ENCODE assay signal across 10 cellular contexts in the genomic region with DNA sequence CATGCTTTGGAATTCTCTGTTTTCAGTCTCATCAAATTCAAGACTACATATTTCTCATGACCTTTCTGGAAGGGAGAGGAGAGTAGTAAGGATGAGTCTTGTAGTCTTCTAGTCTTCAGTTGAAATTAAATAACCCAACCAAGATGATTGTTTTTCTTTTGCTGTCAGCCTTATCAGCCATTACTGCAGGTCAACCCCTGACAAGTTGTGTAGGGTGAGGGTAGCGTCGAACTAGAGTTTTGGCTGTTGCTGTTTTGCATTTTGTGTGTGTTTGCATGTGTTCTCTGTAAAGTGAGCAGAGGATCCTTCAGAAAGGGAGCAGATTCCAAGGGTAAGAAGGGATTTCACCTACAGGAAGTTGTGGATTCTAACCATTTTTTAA. TPM values are rescaled to one million over a fixed set of nuclear protein-coding genes. Genes with fewer than 3 reads are reported as not detected.
DNase-seq lines count a peak whose midpoint lies in the region; ATAC-seq and TF ChIP-seq lines count a peak whose summit lies in the region.
"Had no signal": no experiment of that assay in that cellular context is flagged by ENCODE, and none has a peak within 500 bp of the region (broad histone marks: within the 10 kb centered on the region; RNA-seq: fewer than 3 reads in every experiment).

No MANE protein-coding gene starts in this region.

- dilution Hi-C loops in IMR-90 (cut with HindIII; ENCODE audit: low sequenced_read_pairs, unreplicated experiment), result no loop called here

- no peak overlapping the region for H3K4me3 Mint-ChIP-seq in CD4-positive, alpha-beta T cell
- no peak overlapping the region for H3K4me3 Mint-ChIP-seq in progenitor cell of endocrine pancreas (ENCODE audit: low read depth)

- peak overlapping the region; percentile 70; the same call in 1 of the 2 replicates for H3K4ac ChIP-seq in IMR-90 (ENCODE audit: low read depth, low read length)

- H3K9me3 Mint-ChIP-seq in CD4-positive, alpha-beta T cell, result no peaks in the 10 kb centered on the region
- no peaks in the 10 kb centered on the region for H3K9me3 Mint-ChIP-seq in progenitor cell of endocrine pancreas (ENCODE audit: low read depth)

- H3K9ac ChIP-seq in IMR-90 (ENCODE audit: low read depth, low read length) (no peak overlapping the region), duodenal mucosa (ENCODE audit: low read depth in 1 of 2, low read length in 2 of 2) (peak overlapping the region in 1 of 2 donors; percentile 3)

- H3K56ac ChIP-seq in IMR-90 (ENCODE audit: extremely low read depth, insufficient read depth, low read length), result no peak overlapping the region

- H3K27ac ChIP-seq in CD4-positive, alpha-beta T cell (ENCODE audit: low read depth, low read length), result peak overlapping the region; percentile 74
- peak overlapping the region; percentile 47; the same call in 1 of the 2 replicates for H3K27ac ChIP-seq in IMR-90 (ENCODE audit: insufficient read depth, low read length)
- peak overlapping the region; percentile 27 for H3K27ac ChIP-seq in duodenal mucosa (ENCODE audit: low read depth, low read length)
- peak overlapping the region; percentile 75 for H3K27ac ChIP-seq in neutrophil

- CTCF ChIA-PET in CD4-positive, alpha-beta T cell (lab: Charles Lee), result interaction anchor here (1.3 to 1.8 kb wide), 3 partner anchors 9 to 29 kb away, joined by 3 to 11 read pairs (median 5); partner anchors contain the start of gene DIP2B
- CTCF ChIA-PET in IMR-90 (lab: Yijun Ruan, JAX), result interaction anchor here (1.2 kb wide), 1 partner anchor 35 kb away, joined by 3 read pairs; no protein-coding TSS in a partner anchor

- in situ Hi-C loops in IMR-90 (cut with MboI; ENCODE audit: low sequenced_read_pairs), result loop anchor here (10.0 kb wide), 1 partner anchor 62 kb away; no protein-coding TSS in a partner anchor

- H4K91ac ChIP-seq in IMR-90 (ENCODE audit: insufficient read depth, low read depth, low read length), result no peak overlapping the region

- POLR2A ChIA-PET in CD4-positive, alpha-beta T cell (lab: Charles Lee), result interaction anchor here (0.6 to 2.2 kb wide), 5 partner anchors 13 to 35 kb away, joined by 3 to 10 read pairs (median 6); partner anchors contain the start of gene DIP2B
- POLR2A ChIA-PET in IMR-90 (lab: Charles Lee; ENCODE audit: unreplicated experiment), result no interaction called here

- peak overlapping the region; percentile 24 for H3K14ac ChIP-seq in IMR-90 (replicated peaks; ENCODE audit: low read depth, low read length)

- H3K36me3 Mint-ChIP-seq in CD4-positive, alpha-beta T cell (ENCODE audit: low read depth), result peaks cover 27% of the 10 kb centered on the region
- H3K36me3 Mint-ChIP-seq in progenitor cell of endocrine pancreas (ENCODE audit: insufficient read depth), result no peaks in the 10 kb centered on the region

- H2AK9ac ChIP-seq in IMR-90 (replicated peaks; ENCODE audit: low read depth, low read length, poor library complexity), result no peak overlapping the region

- H3K27me3 ChIP-seq in CD4-positive, alpha-beta T cell (ENCODE audit: control insufficient read depth, insufficient read depth, low read length), result no peaks in the 10 kb centered on the region
- H3K27me3 ChIP-seq in IMR-90 (ENCODE audit: control insufficient read depth, insufficient read depth, low read length), result no peaks in the 10 kb centered on the region
- H3K27me3 ChIP-seq in duodenal mucosa (ENCODE audit: control insufficient read depth in 1 of 2, insufficient read depth in 2 of 2, low read length in 2 of 2), result no peaks in the 10 kb centered on the region
- no peaks in the 10 kb centered on the region for H3K27me3 ChIP-seq in neutrophil

- BruUV-seq in IMR-90 (replicated peaks; lab: Mats Ljungman, UMichigan), result no TSS peak

- no peak overlapping the region for H2AFZ ChIP-seq in IMR-90 (replicated peaks; ENCODE audit: low read length, poor library complexity)

- H3K4me2 ChIP-seq in IMR-90 (ENCODE audit: low read depth, low read length), result peak overlapping the region; percentile 68; the same call in 1 of the 2 replicates

- H2BK20ac ChIP-seq in IMR-90 (ENCODE audit: low read depth, low read length), result peak overlapping the region; percentile 71; the same call in 1 of the 2 replicates

- ATAC-seq in CD4-positive, alpha-beta T cell (ENCODE audit: poor library complexity), result peak; percentile 18
- ATAC-seq in IMR-90 (ENCODE audit: low read depth), result peak; percentile 61

- no peaks in the 10 kb centered on the region for H3K27me3 Mint-ChIP-seq in CD4-positive, alpha-beta T cell
- no peaks in the 10 kb centered on the region for H3K27me3 Mint-ChIP-seq in progenitor cell of endocrine pancreas

- no peak for DNase-seq in CD4-positive, alpha-beta T cell
- no peak for DNase-seq in IMR-90
- no peak for DNase-seq in hippocampal formation (lab: John Stamatoyannopoulos, UW)
- DNase-seq in progenitor cell of endocrine pancreas (ENCODE audit: low spot score, unreplicated experiment), result no peak
- DNase-seq in occipital lobe (lab: John Stamatoyannopoulos, UW), result no peak
- DNase-seq in erythroblast (lab: John Stamatoyannopoulos, UW), result no peak
- DNase-seq: effector CD8-positive, alpha-beta T cell; MM.1S had no signal

- H3K18ac ChIP-seq in IMR-90 (ENCODE audit: low read depth, low read length), result peak overlapping the region; percentile 55; the same call in 1 of the 2 replicates

- WGBS in IMR-90 (ENCODE audit: extremely low coverage in 2 of 2, insufficient read length in 1 of 2), 2 experiments, result no CpG with 5 or more reads among the region's 2 CpGs

- H4K20me1 ChIP-seq in IMR-90 (ENCODE audit: insufficient read depth, low read length), result peaks cover 27% of the 10 kb centered on the region; the same call in 1 of the 2 replicates

- H3K27ac Mint-ChIP-seq in CD4-positive, alpha-beta T cell, result no peak overlapping the region
- H3K27ac Mint-ChIP-seq in progenitor cell of endocrine pancreas, result no peak overlapping the region

- H3K4me1 ChIP-seq in IMR-90 (ENCODE audit: control insufficient read depth, insufficient read depth, low read length), result peaks cover 9% of the 10 kb centered on the region
- H3K4me1 ChIP-seq in duodenal mucosa (ENCODE audit: control insufficient read depth in 1 of 2, insufficient read depth in 2 of 2, low read length in 2 of 2), result peaks cover 15 to 41% of the 10 kb centered on the region in 2 donors
- peaks cover 50 to 54% of the 10 kb centered on the region in 2 experiments for H3K4me1 ChIP-seq in neutrophil (ENCODE audit: control insufficient read depth in 1 of 2, insufficient read depth in 1 of 2, low read depth in 1 of 2, low read length in 1 of 2)

- no peaks in the 10 kb centered on the region for H3K9me3 ChIP-seq in CD4-positive, alpha-beta T cell (ENCODE audit: control insufficient read depth, low read length)
- H3K9me3 ChIP-seq in IMR-90 (ENCODE audit: control insufficient read depth, insufficient read depth, low read length) (no peaks in the 10 kb centered on the region), duodenal mucosa (ENCODE audit: control insufficient read depth in 1 of 2, low read length in 2 of 2) (no peaks in the 10 kb centered on the region), neutrophil (no peaks in the 10 kb centered on the region)

- intact Hi-C loops in CD4-positive, alpha-beta T cell (cut with DNase I, micrococcal nuclease), result loop anchor here in 1 of 2 experiments (2.0 kb wide), 1 partner anchor 16 kb away; no protein-coding TSS in a partner anchor
- intact Hi-C loops in IMR-90 (cut with micrococcal nuclease), result no loop called here

- H3K79me1 ChIP-seq in IMR-90 (ENCODE audit: low read depth in 1 of 2, low read length in 2 of 2), result peaks cover 25 to 86% of the 10 kb centered on the region in 2 experiments

- H3K4me3 ChIP-seq in IMR-90 (ENCODE audit: insufficient read depth, low read depth, low read length) (no peak overlapping the region), duodenal mucosa (ENCODE audit: low read depth in 1 of 2, low read length in 2 of 2) (no peak overlapping the region), neutrophil (ENCODE audit: low read depth in 1 of 2, low read length in 1 of 2) (no peak overlapping the region)

- H3K36me3 ChIP-seq in IMR-90 (ENCODE audit: control insufficient read depth, insufficient read depth, low read length), result no peaks in the 10 kb centered on the region
- no peaks in the 10 kb centered on the region for H3K36me3 ChIP-seq in duodenal mucosa (ENCODE audit: control insufficient read depth in 1 of 2, insufficient read depth in 2 of 2, low read length in 2 of 2)
- no peaks in the 10 kb centered on the region for H3K36me3 ChIP-seq in neutrophil

- peak overlapping the region; percentile 88 for H2BK5ac ChIP-seq in IMR-90 (ENCODE audit: low read depth, low read length, poor library complexity, severe bottlenecking)

- no peak for TF ChIP-seq CTCF in CD4-positive, alpha-beta T cell (IDR thresholded peaks at IDR 0.05)
- TF ChIP-seq CTCF in IMR-90 (conservative IDR thresholded peaks at IDR 0.05; ENCODE audit: low read depth, low read length), result no peak
- TF ChIP-seq CTCF in neutrophil (IDR thresholded peaks at IDR 0.05), result no peak
- TF ChIP-seq CTCF in progenitor cell of endocrine pancreas (IDR thresholded peaks at IDR 0.05; ENCODE audit: unreplicated experiment), result no peak

- peak overlapping the region; percentile 31 for H2BK15ac ChIP-seq in IMR-90 (ENCODE audit: low read depth, low read length)

- peaks cover 11% of the 10 kb centered on the region for H3K9me1 ChIP-seq in IMR-90 (ENCODE audit: insufficient read depth, low read length)

- peak overlapping the region; percentile 58; the same call in 1 of the 2 replicates for H2BK120ac ChIP-seq in IMR-90 (ENCODE audit: low read depth, low read length)

- H3K4me1 Mint-ChIP-seq in CD4-positive, alpha-beta T cell (ENCODE audit: low read depth), result peaks cover 39% of the 10 kb centered on the region
- peaks cover 16% of the 10 kb centered on the region for H3K4me1 Mint-ChIP-seq in progenitor cell of endocrine pancreas (ENCODE audit: low read depth)

- no peak overlapping the region for H4K5ac ChIP-seq in IMR-90 (ENCODE audit: low read depth, low read length)

- peak overlapping the region; percentile 4; the same call in 1 of the 2 replicates for H3K23ac ChIP-seq in IMR-90 (ENCODE audit: low read depth, low read length)

- peak overlapping the region in 1 of 2 experiments; percentile 56; a peak in 1 of 4 replicates for H4K8ac ChIP-seq in IMR-90 (ENCODE audit: low read depth in 2 of 2, low read length in 2 of 2)

- peak overlapping the region; percentile 69; the same call in 1 of the 2 replicates for H2AK5ac ChIP-seq in IMR-90 (ENCODE audit: low read depth, low read length)

- no peak for TF ChIP-seq RAD21 in IMR-90 (IDR thresholded peaks at IDR 0.05; ENCODE audit: low read length)

- no peak for TF ChIP-seq POLR2A in IMR-90 (IDR thresholded peaks at IDR 0.05; ENCODE audit: low read depth, low read length)
- TF ChIP-seq POLR2A in erythroblast (IDR thresholded peaks at IDR 0.05; ENCODE audit: low read length), result no peak

TF ChIP-seq in IMR-90, 13 proteins besides CTCF, POLR2A, EP300 and RAD21 (continues in another document):
- TF ChIP-seq SMC3 (IDR thresholded peaks at IDR 0.05; ENCODE audit: low read depth, low read length), result no peak
- no peak for TF ChIP-seq CEBPB (IDR thresholded peaks at IDR 0.05; ENCODE audit: low read depth, low read length)

RNA-seq across cellular contexts. Expression of gene DIP2B, which starts 28.4 kb away (rescaled TPM):
- total RNA-seq in CD4-positive, alpha-beta T cell, result 10 to 100 TPM; 29.5 to 30.0 TPM
- total RNA-seq in IMR-90 (2012; rRNA removed) (12.9 and 13.9 TPM in 2 replicates), progenitor cell of endocrine pancreas (29.7 and 30.2 TPM in 2 replicates), occipital lobe (60.0 TPM)
- polyA plus RNA-seq in IMR-90 (2012; rRNA removed), result 6.8 and 7.7 TPM in 2 replicates
- 4.1 and 4.4 TPM in 2 replicates for polyA plus RNA-seq in IMR-90 (2012; cell fraction: cytosol; rRNA removed)
- polyA plus RNA-seq in IMR-90 (2012; cell fraction: nucleus; rRNA removed; ENCODE audit: low replicate concordance), result 6.4 and 11.5 TPM in 2 replicates
